In genomic region chr2:191014653-191015020, GRCh38 we compare ENCODE assay signal across 8 cellular contexts. TPM values are rescaled to one million over a fixed set of nuclear protein-coding genes. Genes with fewer than 3 reads are reported as not detected.
A peak's percentile ranks its signal among the peaks of the same experiment; 100 is the strongest.
DNase-seq lines count a peak whose midpoint lies in the region; ATAC-seq and TF ChIP-seq lines count a peak whose summit lies in the region.

No MANE protein-coding gene starts in this region.

- peaks cover 33% of the 10 kb centered on the region for H3K36me3 ChIP-seq in SJSA1
- H3K36me3 ChIP-seq in iPS-20b (ENCODE audit: insufficient read depth, low read depth, low read length): peaks cover 11% of the 10 kb centered on the region; the same call in 1 of the 2 replicates
- peaks cover 7% of the 10 kb centered on the region for H3K36me3 ChIP-seq in upper lobe of right lung

- H3K4me3 ChIP-seq in SJSA1 (peak overlapping the region; percentile 91), iPS-20b (ENCODE audit: low read length) (peak overlapping the region; percentile 88), upper lobe of right lung (peak overlapping the region; percentile 67)

- H3K4me1 ChIP-seq in SJSA1 (replicated peaks): peaks cover 45% of the 10 kb centered on the region
- H3K4me1 ChIP-seq in iPS-20b (ENCODE audit: insufficient read depth, low read length): peaks cover 8% of the 10 kb centered on the region; the same call in 1 of the 2 replicates
- H3K4me1 ChIP-seq in upper lobe of right lung: peaks cover 26% of the 10 kb centered on the region

- H3K9me3 Mint-ChIP-seq in activated naive CD4-positive, alpha-beta T cell treated with anti-CD3 and anti-CD28 coated beads, Interleukin-2, amount 10 ng/mL, durations not matched to agents 7 days and 5 days: peaks cover 7% of the 10 kb centered on the region

- peak; percentile 44 for DNase-seq in activated naive CD4-positive, alpha-beta T cell treated with anti-CD3 and anti-CD28 coated beads, Interleukin-2, amount 10 ng/mL, durations not matched to agents 7 days and 5 days
- DNase-seq in activated naive CD4-positive, alpha-beta T cell (lab: John Stamatoyannopoulos, UW): no peak
- DNase-seq in SJSA1 (ENCODE audit: low read depth in 1 of 2, low spot score in 2 of 2): no peak
- no peak for DNase-seq in upper lobe of right lung
- DNase-seq in NCI-H187 (lab: John Stamatoyannopoulos, UW): no peak
- no peak for DNase-seq in SHP77 (lab: John Stamatoyannopoulos, UW)
- DNase-seq in activated CD4-positive, alpha-beta T cell treated with anti-CD3 and anti-CD28 coated beads, Interleukin-2, amount 50 U/mL, for 1 hour: no peak

- H3K27me3 ChIP-seq in SJSA1 (replicated peaks) (no peaks in the 10 kb centered on the region), iPS-20b (ENCODE audit: insufficient read depth, low read length) (peaks cover 51% of the 10 kb centered on the region), upper lobe of right lung (no peaks in the 10 kb centered on the region)

- H3K27ac ChIP-seq in SJSA1: peak overlapping the region; percentile 70
- H3K27ac ChIP-seq in iPS-20b (ENCODE audit: low read length): no peak overlapping the region
- peak overlapping the region; percentile 89 for H3K27ac ChIP-seq in upper lobe of right lung

- no peak for TF ChIP-seq CTCF in upper lobe of right lung (IDR thresholded peaks at IDR 0.05)

- H3K9me3 ChIP-seq in SJSA1 (replicated peaks) (no peaks in the 10 kb centered on the region; the same call in 1 of the 2 replicates), iPS-20b (ENCODE audit: insufficient read depth, low read depth, low read length) (no peaks in the 10 kb centered on the region), upper lobe of right lung (no peaks in the 10 kb centered on the region)

- ATAC-seq in upper lobe of right lung: no peak

- intact Hi-C loops in upper lobe of right lung (cut with DNase I): no loop called here

- peak overlapping the region; percentile 53; the same call in 1 of the 2 replicates for H3K9ac ChIP-seq in iPS-20b (ENCODE audit: low read depth, low read length)

- H3K36me3 Mint-ChIP-seq in activated naive CD4-positive, alpha-beta T cell treated with anti-CD3 and anti-CD28 coated beads, Interleukin-2, amount 10 ng/mL, durations not matched to agents 7 days and 5 days: peaks cover 29% of the 10 kb centered on the region

- CTCF ChIA-PET in activated naive CD4-positive, alpha-beta T cell treated with anti-CD3 and anti-CD28 coated beads, Interleukin-2, amount 10 ng/mL, durations not matched to agents 7 days and 5 days (lab: Charles Lee): interaction anchor here (1.0 to 1.3 kb wide), 3 partner anchors 8 to 49 kb away, joined by 3 to 4 read pairs (median 3); no protein-coding TSS in a partner anchor

- no peak overlapping the region for H3K27ac Mint-ChIP-seq in activated naive CD4-positive, alpha-beta T cell treated with anti-CD3 and anti-CD28 coated beads, Interleukin-2, amount 10 ng/mL, durations not matched to agents 7 days and 5 days

- no peaks in the 10 kb centered on the region for H3K27me3 Mint-ChIP-seq in activated naive CD4-positive, alpha-beta T cell treated with anti-CD3 and anti-CD28 coated beads, Interleukin-2, amount 10 ng/mL, durations not matched to agents 7 days and 5 days

- H3K4me1 Mint-ChIP-seq in activated naive CD4-positive, alpha-beta T cell treated with anti-CD3 and anti-CD28 coated beads, Interleukin-2, amount 10 ng/mL, durations not matched to agents 7 days and 5 days: peaks cover 37% of the 10 kb centered on the region

- H3K4me3 Mint-ChIP-seq in activated naive CD4-positive, alpha-beta T cell treated with anti-CD3 and anti-CD28 coated beads, Interleukin-2, amount 10 ng/mL, durations not matched to agents 7 days and 5 days: no peak overlapping the region

RNA-seq across cellular contexts. Expression of gene STAT1, which starts 0.7 kb away (rescaled TPM):
- total RNA-seq in SJSA1 (2014; rRNA removed; shearing (Covaris generic)): 89.5 and 108 TPM in 2 replicates
- 98.6 TPM for total RNA-seq in upper lobe of right lung
